11 cellular contexts compared by ENCODE assay signal in genomic region chr7:151839511-151839921, GRCh38. TPM values are rescaled to one million over a fixed set of nuclear protein-coding genes. Genes with fewer than 3 reads are reported as not detected.
DNase-seq lines count a peak whose midpoint lies in the region; ATAC-seq and TF ChIP-seq lines count a peak whose summit lies in the region.
"Had no signal": no experiment of that assay in that cellular context is flagged by ENCODE, and none has a peak within 500 bp of the region (broad histone marks: within the 10 kb centered on the region; RNA-seq: fewer than 3 reads in every experiment).

No MANE protein-coding gene starts in this region.

- H3K4me1 ChIP-seq in BLaER1, result peaks cover 69% of the 10 kb centered on the region
- no peaks in the 10 kb centered on the region for H3K4me1 ChIP-seq in foreskin keratinocyte
- H3K4me1 ChIP-seq in upper lobe of left lung, result peaks cover 20 to 25% (median 22%) of the 10 kb centered on the region in 4 donors
- peaks cover 4% of the 10 kb centered on the region for H3K4me1 ChIP-seq in hepatocyte (ENCODE audit: insufficient read depth)

- in situ Hi-C loops in ACHN (cut with HindIII; ENCODE audit: low pct_ligation_motif_present, low pct_unique_long_range_greater_than_20kb, low sequenced_read_pairs), result no loop called here

- CTCF ChIA-PET in WTC11 (lab: Charles Lee), result interaction anchor here (1.5 kb wide), 1 partner anchor 56 kb away, joined by 5 read pairs; no protein-coding TSS in a partner anchor

- H3K27ac ChIP-seq in BLaER1 (peak overlapping the region; percentile 87), foreskin keratinocyte (no peak overlapping the region), upper lobe of left lung (peak overlapping the region in 1 of 4 donors; percentile 30), hepatocyte (no peak overlapping the region)
- H3K27ac ChIP-seq: C4-2B, RWPE1 had no signal

- ATAC-seq in GM21529 (IDR thresholded peaks at IDR 0.05; ENCODE audit: unreplicated experiment), result peak; percentile 5
- no peak for ATAC-seq in WTC11
- ATAC-seq in foreskin keratinocyte, result peak; percentile 21
- ATAC-seq in upper lobe of left lung (ENCODE audit: low FRiP score in 2 of 2), result no peak

- H3K27me3 Mint-ChIP-seq in WTC11 (ENCODE audit: low read depth), result no peaks in the 10 kb centered on the region

- POLR2A ChIA-PET in WTC11 (lab: Charles Lee), result no interaction called here

- 74 to 82% methylated on average over 8 to 12 of the region's 12 CpGs for WGBS in upper lobe of left lung, 2 donors
- WGBS in hepatocyte (ENCODE audit: low lambda C conversion rate, missing lambda C conversion rate), result 86% methylated on average over 12 of the region's 12 CpGs

- H3K4me3 ChIP-seq in BLaER1 (peak overlapping the region; percentile 60), upper lobe of left lung (no peak overlapping the region), hepatocyte (no peak overlapping the region)

- peaks cover 25% of the 10 kb centered on the region for H3K4me1 Mint-ChIP-seq in WTC11

- TF ChIP-seq CTCF in WTC11 (IDR thresholded peaks at IDR 0.05) (no peak), foreskin keratinocyte (conservative IDR thresholded peaks at IDR 0.05) (no peak), upper lobe of left lung (IDR thresholded peaks at IDR 0.05) (no peak), hepatocyte (IDR thresholded peaks at IDR 0.05; ENCODE audit: poor library complexity) (no peak)

- peak overlapping the region; percentile 71 for H3K9ac ChIP-seq in BLaER1

- no peaks in the 10 kb centered on the region for H3K79me2 ChIP-seq in hepatocyte

- H3K36me3 ChIP-seq in BLaER1 (no peaks in the 10 kb centered on the region), upper lobe of left lung (no peaks in the 10 kb centered on the region), hepatocyte (replicated peaks; ENCODE audit: insufficient read depth, low read depth) (no peaks in the 10 kb centered on the region)

- H3K27me3 ChIP-seq in BLaER1, result no peaks in the 10 kb centered on the region
- no peaks in the 10 kb centered on the region for H3K27me3 ChIP-seq in foreskin keratinocyte
- H3K27me3 ChIP-seq in upper lobe of left lung, result no peaks in the 10 kb centered on the region
- H3K27me3 ChIP-seq in hepatocyte, result no peaks in the 10 kb centered on the region

- no peak overlapping the region for H3K27ac Mint-ChIP-seq in WTC11

- H3K4me3 Mint-ChIP-seq in WTC11, result no peak overlapping the region

- no peaks in the 10 kb centered on the region for H3K36me3 Mint-ChIP-seq in WTC11

- H3K9me3 ChIP-seq in BLaER1, result no peaks in the 10 kb centered on the region
- H3K9me3 ChIP-seq in upper lobe of left lung, result no peaks in the 10 kb centered on the region
- H3K9me3 ChIP-seq in hepatocyte (ENCODE audit: low read depth), result no peaks in the 10 kb centered on the region

- no peak overlapping the region for H2AFZ ChIP-seq in hepatocyte

- no peak for TF ChIP-seq POLR2A in upper lobe of left lung (IDR thresholded peaks at IDR 0.05)

- no peaks in the 10 kb centered on the region for H3K9me3 Mint-ChIP-seq in WTC11

- no peak for TF ChIP-seq EP300 in upper lobe of left lung (IDR thresholded peaks at IDR 0.05)

- no peaks in the 10 kb centered on the region for H3K9me2 ChIP-seq in hepatocyte (replicated peaks; ENCODE audit: insufficient read depth)

- DNase-seq in WTC11 (ENCODE audit: low spot score) (no peak), foreskin keratinocyte (no peak), upper lobe of left lung (no peak), hepatocyte (ENCODE audit: low spot score) (no peak), ACHN (no peak)
- DNase-seq in activated CD4-positive, CD25-positive, alpha-beta regulatory T cell (lab: John Stamatoyannopoulos, UW), result no peak
- DNase-seq: NCI-H2081 had no signal

- H4K20me1 ChIP-seq in BLaER1, result no peaks in the 10 kb centered on the region
- no peaks in the 10 kb centered on the region for H4K20me1 ChIP-seq in hepatocyte (ENCODE audit: insufficient read depth, poor library complexity, severe bottlenecking)

- H3K4me2 ChIP-seq in BLaER1 (peak overlapping the region; percentile 98), hepatocyte (no peak overlapping the region)

TF ChIP-seq in WTC11, 78 proteins besides CTCF, POLR2A, EP300 and RAD21:
- TF ChIP-seq, protein P1, sequence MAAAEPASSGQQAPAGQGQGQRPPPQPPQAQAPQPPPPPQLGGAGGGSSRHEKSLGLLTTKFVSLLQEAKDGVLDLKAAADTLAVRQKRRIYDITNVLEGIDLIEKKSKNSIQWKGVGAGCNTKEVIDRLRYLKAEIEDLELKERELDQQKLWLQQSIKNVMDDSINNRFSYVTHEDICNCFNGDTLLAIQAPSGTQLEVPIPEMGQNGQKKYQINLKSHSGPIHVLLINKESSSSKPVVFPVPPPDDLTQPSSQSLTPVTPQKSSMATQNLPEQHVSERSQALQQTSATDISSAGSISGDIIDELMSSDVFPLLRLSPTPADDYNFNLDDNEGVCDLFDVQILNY (CRISPR knock-in tag; IDR thresholded peaks at IDR 0.05), result no peak
- TF ChIP-seq ZNF423 (CRISPR knock-in tag; IDR thresholded peaks at IDR 0.05), result 0 out of 2 replicates have a peak, but pooled peaks have one; percentile 23

RNA-seq across cellular contexts. Expression of gene PRKAG2, which starts 37.4 kb away (rescaled TPM):
- total RNA-seq in WTC11 (2021) (14.7 to 20.3 TPM (median 17.0 TPM) in 3 replicates), foreskin keratinocyte (27.1 and 31.6 TPM in 2 replicates), upper lobe of left lung (10 to 100 TPM; 20.6 to 68.1 (median 29.6) TPM), hepatocyte (14.0 and 17.8 TPM in 2 replicates)
- polyA plus RNA-seq in foreskin keratinocyte (18.4 and 22.3 TPM in 2 replicates), hepatocyte (21.8 and 23.4 TPM in 2 replicates)

Comparison
In these comparisons a context has a peak if more than half of its experiments do, and no peak if none do; other contexts are left out.
1. ATAC-seq: peak in GM21529 (single experiment) and foreskin keratinocyte (single experiment); none in WTC11 (single experiment) and upper lobe of left lung (0 of 2).